In genomic region chr11:36594316-36594989, GRCh38 we compare ENCODE assay signal across 1 cellular context.
TF ChIP-seq lines count a peak whose summit lies in the region.

Gene IFTAP (plus strand): TSS chr11:36594502. CDS start chr11:36610104, 15,602 bp downstream.

TF ChIP-seq in HepG2, 621 proteins besides CTCF, POLR2A, EP300 and RAD21 (continued from another document and continues in another):
- TF ChIP-seq, protein P1, sequence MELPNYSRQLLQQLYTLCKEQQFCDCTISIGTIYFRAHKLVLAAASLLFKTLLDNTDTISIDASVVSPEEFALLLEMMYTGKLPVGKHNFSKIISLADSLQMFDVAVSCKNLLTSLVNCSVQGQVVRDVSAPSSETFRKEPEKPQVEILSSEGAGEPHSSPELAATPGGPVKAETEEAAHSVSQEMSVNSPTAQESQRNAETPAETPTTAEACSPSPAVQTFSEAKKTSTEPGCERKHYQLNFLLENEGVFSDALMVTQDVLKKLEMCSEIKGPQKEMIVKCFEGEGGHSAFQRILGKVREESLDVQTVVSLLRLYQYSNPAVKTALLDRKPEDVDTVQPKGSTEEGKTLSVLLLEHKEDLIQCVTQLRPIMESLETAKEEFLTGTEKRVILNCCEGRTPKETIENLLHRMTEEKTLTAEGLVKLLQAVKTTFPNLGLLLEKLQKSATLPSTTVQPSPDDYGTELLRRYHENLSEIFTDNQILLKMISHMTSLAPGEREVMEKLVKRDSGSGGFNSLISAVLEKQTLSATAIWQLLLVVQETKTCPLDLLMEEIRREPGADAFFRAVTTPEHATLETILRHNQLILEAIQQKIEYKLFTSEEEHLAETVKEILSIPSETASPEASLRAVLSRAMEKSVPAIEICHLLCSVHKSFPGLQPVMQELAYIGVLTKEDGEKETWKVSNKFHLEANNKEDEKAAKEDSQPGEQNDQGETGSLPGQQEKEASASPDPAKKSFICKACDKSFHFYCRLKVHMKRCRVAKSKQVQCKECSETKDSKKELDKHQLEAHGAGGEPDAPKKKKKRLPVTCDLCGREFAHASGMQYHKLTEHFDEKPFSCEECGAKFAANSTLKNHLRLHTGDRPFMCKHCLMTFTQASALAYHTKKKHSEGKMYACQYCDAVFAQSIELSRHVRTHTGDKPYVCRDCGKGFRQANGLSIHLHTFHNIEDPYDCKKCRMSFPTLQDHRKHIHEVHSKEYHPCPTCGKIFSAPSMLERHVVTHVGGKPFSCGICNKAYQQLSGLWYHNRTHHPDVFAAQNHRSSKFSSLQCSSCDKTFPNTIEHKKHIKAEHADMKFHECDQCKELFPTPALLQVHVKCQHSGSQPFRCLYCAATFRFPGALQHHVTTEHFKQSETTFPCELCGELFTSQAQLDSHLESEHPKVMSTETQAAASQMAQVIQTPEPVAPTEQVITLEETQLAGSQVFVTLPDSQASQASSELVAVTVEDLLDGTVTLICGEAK (IDR thresholded peaks at IDR 0.05), result peak; percentile 64
- TF ChIP-seq, protein P1 (CRISPR knock-in tag; IDR thresholded peaks at IDR 0.05), result peak; percentile 70; the same call in 1 of the 2 replicates
- 0 out of 2 replicates have a peak, but pooled peaks have one; percentile 47 for TF ChIP-seq ZMAT3 (CRISPR knock-in tag; conservative IDR thresholded peaks at IDR 0.05)
- TF ChIP-seq, protein P2, sequence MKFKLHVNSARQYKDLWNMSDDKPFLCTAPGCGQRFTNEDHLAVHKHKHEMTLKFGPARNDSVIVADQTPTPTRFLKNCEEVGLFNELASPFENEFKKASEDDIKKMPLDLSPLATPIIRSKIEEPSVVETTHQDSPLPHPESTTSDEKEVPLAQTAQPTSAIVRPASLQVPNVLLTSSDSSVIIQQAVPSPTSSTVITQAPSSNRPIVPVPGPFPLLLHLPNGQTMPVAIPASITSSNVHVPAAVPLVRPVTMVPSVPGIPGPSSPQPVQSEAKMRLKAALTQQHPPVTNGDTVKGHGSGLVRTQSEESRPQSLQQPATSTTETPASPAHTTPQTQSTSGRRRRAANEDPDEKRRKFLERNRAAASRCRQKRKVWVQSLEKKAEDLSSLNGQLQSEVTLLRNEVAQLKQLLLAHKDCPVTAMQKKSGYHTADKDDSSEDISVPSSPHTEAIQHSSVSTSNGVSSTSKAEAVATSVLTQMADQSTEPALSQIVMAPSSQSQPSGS (CRISPR knock-in tag; IDR thresholded peaks at IDR 0.05), result peak; percentile 73
- TF ChIP-seq, protein P3, sequence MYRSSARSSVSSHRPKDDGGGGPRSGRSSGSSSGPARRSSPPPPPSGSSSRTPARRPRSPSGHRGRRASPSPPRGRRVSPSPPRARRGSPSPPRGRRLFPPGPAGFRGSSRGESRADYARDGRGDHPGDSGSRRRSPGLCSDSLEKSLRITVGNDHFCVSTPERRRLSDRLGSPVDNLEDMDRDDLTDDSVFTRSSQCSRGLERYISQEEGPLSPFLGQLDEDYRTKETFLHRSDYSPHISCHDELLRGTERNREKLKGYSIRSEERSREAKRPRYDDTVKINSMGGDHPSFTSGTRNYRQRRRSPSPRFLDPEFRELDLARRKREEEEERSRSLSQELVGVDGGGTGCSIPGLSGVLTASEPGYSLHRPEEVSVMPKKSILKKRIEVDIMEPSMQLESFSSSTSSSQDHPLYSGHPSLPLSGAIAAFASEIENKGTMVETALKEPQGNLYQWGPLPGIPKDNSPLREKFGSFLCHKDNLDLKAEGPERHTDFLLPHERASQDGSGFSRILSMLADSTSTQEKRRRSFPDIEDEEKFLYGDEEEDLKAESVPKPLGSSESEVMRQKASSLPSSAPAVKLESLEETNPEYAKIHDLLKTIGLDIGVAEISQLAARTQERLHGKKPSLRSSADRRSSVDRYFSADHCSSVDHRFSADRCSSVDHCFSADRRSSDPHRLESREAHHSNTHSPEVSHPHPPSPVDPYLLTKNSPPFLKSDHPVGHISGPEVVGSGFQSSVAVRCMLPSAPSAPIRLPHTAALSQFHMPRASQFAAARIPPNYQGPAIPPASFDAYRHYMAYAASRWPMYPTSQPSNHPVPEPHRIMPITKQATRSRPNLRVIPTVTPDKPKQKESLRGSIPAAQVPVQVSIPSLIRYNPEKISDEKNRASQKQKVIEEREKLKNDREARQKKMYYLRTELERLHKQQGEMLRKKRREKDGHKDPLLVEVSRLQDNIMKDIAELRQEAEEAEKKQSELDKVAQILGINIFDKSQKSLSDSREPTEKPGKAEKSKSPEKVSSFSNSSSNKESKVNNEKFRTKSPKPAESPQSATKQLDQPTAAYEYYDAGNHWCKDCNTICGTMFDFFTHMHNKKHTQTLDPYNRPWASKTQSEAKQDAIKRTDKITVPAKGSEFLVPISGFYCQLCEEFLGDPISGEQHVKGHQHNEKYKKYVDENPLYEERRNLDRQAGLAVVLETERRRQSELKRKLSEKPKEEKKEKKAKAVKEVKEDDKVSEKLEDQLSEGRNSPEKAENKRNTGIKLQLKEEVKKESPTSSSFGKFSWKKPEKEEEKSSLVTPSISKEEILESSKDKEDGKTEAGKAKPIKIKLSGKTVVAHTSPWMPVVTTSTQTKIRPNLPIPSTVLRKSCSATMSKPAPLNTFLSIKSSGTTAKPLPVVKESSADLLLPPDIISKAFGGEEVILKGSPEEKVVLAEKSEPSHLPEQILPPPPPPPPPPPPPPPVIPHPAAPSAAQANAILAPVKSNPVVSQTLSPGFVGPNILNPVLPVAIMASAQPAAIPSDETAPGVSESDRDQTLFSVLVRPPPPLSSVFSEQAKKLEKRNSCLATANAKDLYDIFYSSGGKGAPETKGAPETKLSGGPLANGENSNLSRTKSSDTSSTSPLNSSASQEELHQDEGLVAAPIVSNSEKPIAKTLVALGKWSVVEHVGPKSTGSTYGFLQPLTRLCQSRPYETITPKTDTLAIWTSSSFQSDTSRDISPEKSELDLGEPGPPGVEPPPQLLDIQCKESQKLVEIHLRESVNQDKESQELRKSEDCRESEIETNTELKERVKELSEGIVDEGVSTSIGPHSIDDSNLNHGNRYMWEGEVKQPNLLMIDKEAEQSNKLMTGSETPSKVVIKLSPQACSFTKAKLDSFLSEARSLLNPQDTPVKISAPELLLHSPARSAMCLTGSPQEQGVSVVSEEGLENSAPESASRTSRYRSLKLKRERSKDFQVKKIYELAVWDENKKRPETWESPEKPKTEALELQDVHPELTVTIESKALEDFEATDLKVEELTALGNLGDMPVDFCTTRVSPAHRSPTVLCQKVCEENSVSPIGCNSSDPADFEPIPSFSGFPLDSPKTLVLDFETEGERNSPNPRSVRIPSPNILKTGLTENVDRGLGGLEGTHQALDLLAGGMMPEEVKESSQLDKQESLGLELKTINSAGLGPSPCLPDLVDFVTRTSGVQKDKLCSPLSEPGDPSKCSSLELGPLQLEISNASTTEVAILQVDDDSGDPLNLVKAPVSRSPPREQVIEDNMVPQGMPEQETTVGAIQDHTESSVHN (CRISPR knock-in tag; IDR thresholded peaks at IDR 0.05), result no peak
- peak; percentile 89 for TF ChIP-seq YEATS4 (CRISPR knock-in tag; IDR thresholded peaks at IDR 0.05; ENCODE audit: borderline replicate concordance)
- peak; percentile 14; the same call in 1 of the 2 replicates for TF ChIP-seq NFE2L2 (IDR thresholded peaks at IDR 0.05; ENCODE audit: low read length)
- TF ChIP-seq MIER2 (CRISPR knock-in tag; IDR thresholded peaks at IDR 0.05), result peak; percentile 66; the same call in 1 of the 2 replicates
- no peak for TF ChIP-seq ZNF136 (CRISPR knock-in tag; IDR thresholded peaks at IDR 0.05; ENCODE audit: low read depth)
- TF ChIP-seq RBFOX2 (IDR thresholded peaks at IDR 0.05; ENCODE audit: low read depth, low read length), result peak; percentile 19; the same call in 1 of the 2 replicates
- 0 out of 2 replicates have a peak, but pooled peaks have one; percentile 20 for TF ChIP-seq SIX1 (CRISPR knock-in tag; IDR thresholded peaks at IDR 0.05; ENCODE audit: borderline replicate concordance)
- no peak for TF ChIP-seq ZNF225 (CRISPR knock-in tag; IDR thresholded peaks at IDR 0.05)
- TF ChIP-seq NCOA1 (CRISPR knock-in tag; IDR thresholded peaks at IDR 0.05), result no peak
- TF ChIP-seq MAFF (IDR thresholded peaks at IDR 0.05; ENCODE audit: low read depth, low read length), result 0 out of 2 replicates have a peak, but pooled peaks have one; percentile 12
- TF ChIP-seq ZNF501 (CRISPR knock-in tag; IDR thresholded peaks at IDR 0.05), result peak; percentile 83
- TF ChIP-seq KDM3A (CRISPR knock-in tag; IDR thresholded peaks at IDR 0.05; ENCODE audit: low read depth), result peak; percentile 59; the same call in 1 of the 2 replicates
- peak; percentile 45; the same call in 1 of the 2 replicates for TF ChIP-seq SPEN (CRISPR knock-in tag; IDR thresholded peaks at IDR 0.05; ENCODE audit: low read depth)
- TF ChIP-seq MED1 (CRISPR knock-in tag; IDR thresholded peaks at IDR 0.05), result peak; percentile 47; the same call in 1 of the 2 replicates
- TF ChIP-seq SUZ12 (IDR thresholded peaks at IDR 0.05; ENCODE audit: low read depth, low read length), result peak; percentile 90
- TF ChIP-seq NR2F2 (IDR thresholded peaks at IDR 0.05; ENCODE audit: borderline replicate concordance, low read depth), result peak; percentile 60; the same call in 1 of the 2 replicates
- peak; percentile 27; the same call in 1 of the 2 replicates for TF ChIP-seq NFYC (CRISPR knock-in tag; IDR thresholded peaks at IDR 0.05)
- no peak for TF ChIP-seq MTERF4 (CRISPR knock-in tag; IDR thresholded peaks at IDR 0.05)
- peak; percentile 90 for TF ChIP-seq GABPB1 (CRISPR knock-in tag; IDR thresholded peaks at IDR 0.05)
- 0 out of 2 replicates have a peak, but pooled peaks have one; percentile 41 for TF ChIP-seq ZKSCAN1 (IDR thresholded peaks at IDR 0.05; ENCODE audit: low read length)
- TF ChIP-seq ZNF766 (CRISPR knock-in tag; IDR thresholded peaks at IDR 0.05; ENCODE audit: borderline replicate concordance), result 0 out of 2 replicates have a peak, but pooled peaks have one; percentile 46
- peak; percentile 41; the same call in 1 of the 2 replicates for TF ChIP-seq ZMYM4 (CRISPR knock-in tag; IDR thresholded peaks at IDR 0.05)
- peak; percentile 64; the same call in 1 of the 2 replicates for TF ChIP-seq TBX2 (CRISPR knock-in tag; IDR thresholded peaks at IDR 0.05; ENCODE audit: borderline replicate concordance)
- TF ChIP-seq MZF1 (CRISPR knock-in tag; IDR thresholded peaks at IDR 0.05; ENCODE audit: borderline replicate concordance), result no peak
- TF ChIP-seq CEBPB (IDR thresholded peaks at IDR 0.05; ENCODE audit: borderline replicate concordance, low read depth, low read length), result no peak
- peak; percentile 71; the same call in 1 of the 2 replicates for TF ChIP-seq RFX1 (IDR thresholded peaks at IDR 0.05)
- TF ChIP-seq RXRB (CRISPR knock-in tag; IDR thresholded peaks at IDR 0.05; ENCODE audit: borderline replicate concordance), result peak; percentile 47; the same call in 1 of the 2 replicates
- 0 out of 2 replicates have a peak, but pooled peaks have one; percentile 46 for TF ChIP-seq ZNF879 (CRISPR knock-in tag; IDR thresholded peaks at IDR 0.05)
- peak; percentile 36; the same call in 1 of the 2 replicates for TF ChIP-seq ZNF691 (CRISPR knock-in tag; IDR thresholded peaks at IDR 0.05; ENCODE audit: borderline replicate concordance, low read depth)
- TF ChIP-seq NR2F1 (CRISPR knock-in tag; IDR thresholded peaks at IDR 0.05), result no peak
- TF ChIP-seq ZSCAN31 (CRISPR knock-in tag; IDR thresholded peaks at IDR 0.05; ENCODE audit: low read depth), result peak; percentile 64; the same call in 1 of the 2 replicates
- TF ChIP-seq ZNF124 (CRISPR knock-in tag; IDR thresholded peaks at IDR 0.05), result peak; percentile 82; the same call in 1 of the 2 replicates
